18 cellular contexts compared by ENCODE assay signal in genomic region chr6:102402635-102403329, GRCh38.
"Had no signal": no experiment of that assay in that cellular context is flagged by ENCODE, and none has a peak within 500 bp of the region (broad histone marks: within the 10 kb centered on the region; RNA-seq: fewer than 3 reads in every experiment).

No MANE protein-coding gene starts in this region.

- H3K4me3 ChIP-seq: esophagus squamous epithelium, prostate gland, right atrium auricular region, tibial artery had no signal

- DNase-seq: activated CD4-positive, alpha-beta T cell treated with anti-CD3 and anti-CD28 coated beads, Interleukin-2, amount 10 ng/mL, durations not matched to agents 24 days and 14 days; activated CD8-positive, alpha-beta T cell treated with anti-CD3 and anti-CD28 coated beads for 36 hours; activated naive CD4-positive, alpha-beta T cell treated with anti-CD3 and anti-CD28 coated beads for 36 hours; activated T-cell treated with anti-CD3 and anti-CD28 coated beads, Interleukin-2, amount 50 U/mL, for 24 hours; effector memory CD8-positive, alpha-beta T cell; esophagus squamous epithelium; immature natural killer cell; kidney glomerular epithelial cell; left ventricle myocardium superior; stimulated activated CD4-positive, alpha-beta T cell treated with anti-CD3 and anti-CD28 coated beads, Interleukin-12 subunit alpha, Interleukin-12 subunit beta, amount 100 ng/mL, for 4 hours; stimulated activated CD4-positive, alpha-beta T cell treated with anti-CD3 and anti-CD28 coated beads, Interleukin-1b, Interleukin-23, amount 100 ng/mL, for 48 hours; stimulated activated CD8-positive, alpha-beta memory T cell treated with anti-CD3 and anti-CD28 coated beads, Interleukin-4, amount 100 ng/mL, for 48 hours; stimulated activated naive CD4-positive, alpha-beta T cell treated with Interleukin-2 at 50 U/mL for 16 hours; substantia nigra; T1000; tibial artery had no signal

- H3K9me3 ChIP-seq: esophagus squamous epithelium, prostate gland, right atrium auricular region, tibial artery had no signal

- H3K27me3 ChIP-seq: esophagus squamous epithelium, right atrium auricular region, tibial artery had no signal

- H3K4me1 ChIP-seq: esophagus squamous epithelium, prostate gland, right atrium auricular region, tibial artery had no signal

- H3K27ac ChIP-seq: esophagus squamous epithelium, prostate gland, right atrium auricular region, tibial artery had no signal

- ATAC-seq: activated CD8-positive, alpha-beta T cell treated with anti-CD3 and anti-CD28 coated beads for 36 hours; effector memory CD8-positive, alpha-beta T cell; left ventricle myocardium superior had no signal

- H3K36me3 ChIP-seq: esophagus squamous epithelium, prostate gland, right atrium auricular region, tibial artery had no signal
